Comparison of ENCODE assay signal across 1 cellular context in the genomic region with DNA sequence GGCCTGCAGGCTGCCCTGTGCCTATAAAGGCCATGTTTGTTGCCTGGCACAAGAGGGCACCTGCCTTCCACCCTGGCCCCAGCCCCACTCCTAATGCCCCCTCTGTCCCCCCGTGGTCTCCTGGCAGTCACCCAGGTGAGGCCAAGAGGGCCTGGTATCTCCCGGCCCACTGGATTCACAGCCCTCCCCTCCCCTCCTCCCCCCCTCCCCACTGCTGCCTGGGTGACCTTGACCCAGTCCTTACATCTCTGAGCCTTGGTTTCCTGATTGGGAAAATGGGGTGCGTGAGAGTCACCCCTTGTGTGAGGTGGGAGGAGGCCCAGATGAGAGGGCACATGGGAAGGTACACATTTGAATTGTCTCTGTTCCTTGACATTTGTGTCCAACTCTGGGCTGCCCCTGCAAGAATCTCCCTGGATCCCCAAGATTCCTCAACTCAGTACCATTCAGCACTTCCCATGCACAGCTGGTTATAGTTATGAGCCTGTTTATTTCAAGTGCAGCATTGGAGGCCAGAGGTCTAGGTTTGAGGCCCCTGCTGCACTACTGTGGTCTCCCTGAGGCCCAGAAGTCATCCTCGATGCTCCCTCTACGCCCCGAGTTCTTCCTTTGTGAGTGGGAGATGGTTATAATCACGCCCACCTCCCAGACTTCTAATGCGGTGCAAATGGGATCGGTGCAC.
TF ChIP-seq lines count a peak whose summit lies in the region.

No MANE protein-coding gene starts in this region.

TF ChIP-seq in SK-N-SH treated with all-trans-retinoic acid at 6 μM for 48 hours, 23 proteins besides CTCF, POLR2A, EP300 and RAD21 (continued from another document):
- TF ChIP-seq, protein P1, sequence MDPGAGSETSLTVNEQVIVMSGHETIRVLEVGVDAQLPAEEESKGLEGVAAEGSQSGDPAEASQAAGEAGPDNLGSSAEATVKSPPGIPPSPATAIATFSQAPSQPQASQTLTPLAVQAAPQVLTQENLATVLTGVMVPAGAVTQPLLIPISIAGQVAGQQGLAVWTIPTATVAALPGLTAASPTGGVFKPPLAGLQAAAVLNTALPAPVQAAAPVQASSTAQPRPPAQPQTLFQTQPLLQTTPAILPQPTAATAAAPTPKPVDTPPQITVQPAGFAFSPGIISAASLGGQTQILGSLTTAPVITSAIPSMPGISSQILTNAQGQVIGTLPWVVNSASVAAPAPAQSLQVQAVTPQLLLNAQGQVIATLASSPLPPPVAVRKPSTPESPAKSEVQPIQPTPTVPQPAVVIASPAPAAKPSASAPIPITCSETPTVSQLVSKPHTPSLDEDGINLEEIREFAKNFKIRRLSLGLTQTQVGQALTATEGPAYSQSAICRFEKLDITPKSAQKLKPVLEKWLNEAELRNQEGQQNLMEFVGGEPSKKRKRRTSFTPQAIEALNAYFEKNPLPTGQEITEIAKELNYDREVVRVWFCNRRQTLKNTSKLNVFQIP (CRISPR knock-in tag; IDR thresholded peaks at IDR 0.05; ENCODE audit: borderline replicate concordance, low read depth) = no peak
- TF ChIP-seq ZC3H10 (CRISPR knock-in tag; IDR thresholded peaks at IDR 0.05) (no peak), ZFP30 (CRISPR knock-in tag; IDR thresholded peaks at IDR 0.05) (no peak), SNAI2 (CRISPR knock-in tag; IDR thresholded peaks at IDR 0.05) (no peak), ZFP3 (CRISPR knock-in tag; IDR thresholded peaks at IDR 0.05) (no peak), GLIS3 (CRISPR knock-in tag; IDR thresholded peaks at IDR 0.05) (no peak), CSDC2 (CRISPR knock-in tag; IDR thresholded peaks at IDR 0.05) (no peak)
- TF ChIP-seq, protein P2, sequence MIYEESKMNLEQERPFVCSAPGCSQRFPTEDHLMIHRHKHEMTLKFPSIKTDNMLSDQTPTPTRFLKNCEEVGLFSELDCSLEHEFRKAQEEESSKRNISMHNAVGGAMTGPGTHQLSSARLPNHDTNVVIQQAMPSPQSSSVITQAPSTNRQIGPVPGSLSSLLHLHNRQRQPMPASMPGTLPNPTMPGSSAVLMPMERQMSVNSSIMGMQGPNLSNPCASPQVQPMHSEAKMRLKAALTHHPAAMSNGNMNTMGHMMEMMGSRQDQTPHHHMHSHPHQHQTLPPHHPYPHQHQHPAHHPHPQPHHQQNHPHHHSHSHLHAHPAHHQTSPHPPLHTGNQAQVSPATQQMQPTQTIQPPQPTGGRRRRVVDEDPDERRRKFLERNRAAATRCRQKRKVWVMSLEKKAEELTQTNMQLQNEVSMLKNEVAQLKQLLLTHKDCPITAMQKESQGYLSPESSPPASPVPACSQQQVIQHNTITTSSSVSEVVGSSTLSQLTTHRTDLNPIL (CRISPR knock-in tag; IDR thresholded peaks at IDR 0.05; ENCODE audit: low read depth) = no peak
